8 cellular contexts compared by ENCODE assay signal in genomic region chr18:44678725-44679055, GRCh38. TPM values are rescaled to one million over a fixed set of nuclear protein-coding genes. Genes with fewer than 3 reads are reported as not detected.
DNase-seq lines count a peak whose midpoint lies in the region; ATAC-seq and TF ChIP-seq lines count a peak whose summit lies in the region.

No MANE protein-coding gene starts in this region.

- H3K9ac ChIP-seq in KMS-11 (peak overlapping the region; percentile 98), neural cell (ENCODE audit: low read length) (no peak overlapping the region)

- no peak overlapping the region for H2AFZ ChIP-seq in KMS-11 (ENCODE audit: low read depth)
- no peak overlapping the region for H2AFZ ChIP-seq in neural cell (ENCODE audit: low read depth, low read length)

- peaks cover 41% of the 10 kb centered on the region for H3K79me2 ChIP-seq in KMS-11 (ENCODE audit: insufficient read depth, low read depth)
- H3K79me2 ChIP-seq in neural cell (replicated peaks; ENCODE audit: insufficient read depth, low read length): peaks cover 31% of the 10 kb centered on the region

- H3K4me1 Mint-ChIP-seq in dendritic cell treated with granulocyte-macrophage colony-stimulating factor and Interleukin-4, amounts not matched to agents 40 ng/mL and 50 ng/mL, for 4 days (ENCODE audit: low read depth): no peaks in the 10 kb centered on the region

- no peaks in the 10 kb centered on the region for H3K9me3 ChIP-seq in neural cell (ENCODE audit: low read length)

- H3K4me3 Mint-ChIP-seq in dendritic cell treated with granulocyte-macrophage colony-stimulating factor and Interleukin-4, amounts not matched to agents 40 ng/mL and 50 ng/mL, for 4 days: no peak overlapping the region

- TF ChIP-seq POLR2A in erythroblast (IDR thresholded peaks at IDR 0.05; ENCODE audit: low read length): no peak

- no peak for DNase-seq in AG10803 (ENCODE audit: low read depth)
- no peak for DNase-seq in posterior cingulate gyrus
- DNase-seq in erythroblast (lab: John Stamatoyannopoulos, UW): no peak
- no peak for DNase-seq in NCI-H345 treated with DMSO at 0.1 percent for 48 hours (lab: John Stamatoyannopoulos, UW; ENCODE audit: unreplicated experiment)

- peaks cover 19% of the 10 kb centered on the region for H3K4me1 ChIP-seq in KMS-11 (ENCODE audit: low read depth, poor library complexity, severe bottlenecking)

- intact Hi-C loops in dendritic cell treated with granulocyte-macrophage colony-stimulating factor and Interleukin-4, amounts not matched to agents 40 ng/mL and 50 ng/mL, for 4 days (cut with micrococcal nuclease): loop anchor here (2.0 kb wide), 2 partner anchors 216 to 534 kb away; no protein-coding TSS in a partner anchor
- intact Hi-C loops in posterior cingulate gyrus (cut with DNase I): loop anchor here (5.0 kb wide), 1 partner anchor 534 kb away; no protein-coding TSS in a partner anchor

- H3K36me3 Mint-ChIP-seq in dendritic cell treated with granulocyte-macrophage colony-stimulating factor and Interleukin-4, amounts not matched to agents 40 ng/mL and 50 ng/mL, for 4 days (ENCODE audit: low read depth): no peaks in the 10 kb centered on the region

- H3K27ac ChIP-seq in KMS-11 (peak overlapping the region; percentile 92), neural cell (ENCODE audit: low read length) (peak overlapping the region; percentile 95)

- H4K20me1 ChIP-seq in KMS-11 (ENCODE audit: insufficient read depth) (no peaks in the 10 kb centered on the region), neural cell (ENCODE audit: insufficient read depth) (no peaks in the 10 kb centered on the region)

- ATAC-seq in HG02981 (IDR thresholded peaks at IDR 0.05; ENCODE audit: unreplicated experiment): no peak

- peak overlapping the region; percentile 52 for H3K27ac Mint-ChIP-seq in dendritic cell treated with granulocyte-macrophage colony-stimulating factor and Interleukin-4, amounts not matched to agents 40 ng/mL and 50 ng/mL, for 4 days

- H3K9me3 Mint-ChIP-seq in dendritic cell treated with granulocyte-macrophage colony-stimulating factor and Interleukin-4, amounts not matched to agents 40 ng/mL and 50 ng/mL, for 4 days: no peaks in the 10 kb centered on the region

- no peaks in the 10 kb centered on the region for H3K9me2 ChIP-seq in neural cell (ENCODE audit: insufficient read depth, low read length)

- H3K4me3 ChIP-seq in AG10803 (ENCODE audit: low read length) (peak overlapping the region; percentile 78), KMS-11 (IDR thresholded peaks at IDR 0.05; ENCODE audit: insufficient read depth, low read depth, low read length) (no peak overlapping the region), neural cell (ENCODE audit: low read length) (peak overlapping the region; percentile 93)

- H3F3A ChIP-seq in neural cell (ENCODE audit: insufficient read depth, low read length, poor library complexity, severe bottlenecking): peaks cover 4% of the 10 kb centered on the region

- no peak for TF ChIP-seq EP300 in neural cell (conservative IDR thresholded peaks at IDR 0.05; ENCODE audit: poor library complexity, severe bottlenecking)

- peaks cover 27% of the 10 kb centered on the region for H3K27me3 Mint-ChIP-seq in dendritic cell treated with granulocyte-macrophage colony-stimulating factor and Interleukin-4, amounts not matched to agents 40 ng/mL and 50 ng/mL, for 4 days

- H3K36me3 ChIP-seq in KMS-11 (ENCODE audit: insufficient read depth) (no peaks in the 10 kb centered on the region), neural cell (ENCODE audit: insufficient read depth, low read length) (no peaks in the 10 kb centered on the region)

- H3K4me2 ChIP-seq in KMS-11 (peak overlapping the region; percentile 59), neural cell (ENCODE audit: low read length) (no peak overlapping the region)

- TF ChIP-seq CTCF in AG10803 (conservative IDR thresholded peaks at IDR 0.05; ENCODE audit: low read length) (no peak), KMS-11 (conservative IDR thresholded peaks at IDR 0.05; ENCODE audit: low read depth, low read length) (no peak), neural cell (IDR thresholded peaks at IDR 0.05; ENCODE audit: poor library complexity, severe bottlenecking) (no peak)

- no peaks in the 10 kb centered on the region for H3K27me3 ChIP-seq in KMS-11 (ENCODE audit: insufficient read depth, low read depth)
- no peaks in the 10 kb centered on the region for H3K27me3 ChIP-seq in neural cell (ENCODE audit: insufficient read depth, low read depth, low read length)

- TF ChIP-seq RAD21 in neural cell (conservative IDR thresholded peaks at IDR 0.05): no peak

TF ChIP-seq in neural cell, 6 proteins besides CTCF, POLR2A, EP300 and RAD21:
- TF ChIP-seq MXI1 (conservative IDR thresholded peaks at IDR 0.05; ENCODE audit: poor library complexity, severe bottlenecking): no peak
- no peak for TF ChIP-seq SMC3 (conservative IDR thresholded peaks at IDR 0.05; ENCODE audit: poor library complexity)
- TF ChIP-seq POLR2AphosphoS5 (IDR thresholded peaks at IDR 0.05): no peak
- TF ChIP-seq EZH2 (IDR thresholded peaks at IDR 0.05; ENCODE audit: borderline replicate concordance, insufficient read depth, low read length, poor library complexity, severe bottlenecking): no peak
- TF ChIP-seq, protein P1, sequence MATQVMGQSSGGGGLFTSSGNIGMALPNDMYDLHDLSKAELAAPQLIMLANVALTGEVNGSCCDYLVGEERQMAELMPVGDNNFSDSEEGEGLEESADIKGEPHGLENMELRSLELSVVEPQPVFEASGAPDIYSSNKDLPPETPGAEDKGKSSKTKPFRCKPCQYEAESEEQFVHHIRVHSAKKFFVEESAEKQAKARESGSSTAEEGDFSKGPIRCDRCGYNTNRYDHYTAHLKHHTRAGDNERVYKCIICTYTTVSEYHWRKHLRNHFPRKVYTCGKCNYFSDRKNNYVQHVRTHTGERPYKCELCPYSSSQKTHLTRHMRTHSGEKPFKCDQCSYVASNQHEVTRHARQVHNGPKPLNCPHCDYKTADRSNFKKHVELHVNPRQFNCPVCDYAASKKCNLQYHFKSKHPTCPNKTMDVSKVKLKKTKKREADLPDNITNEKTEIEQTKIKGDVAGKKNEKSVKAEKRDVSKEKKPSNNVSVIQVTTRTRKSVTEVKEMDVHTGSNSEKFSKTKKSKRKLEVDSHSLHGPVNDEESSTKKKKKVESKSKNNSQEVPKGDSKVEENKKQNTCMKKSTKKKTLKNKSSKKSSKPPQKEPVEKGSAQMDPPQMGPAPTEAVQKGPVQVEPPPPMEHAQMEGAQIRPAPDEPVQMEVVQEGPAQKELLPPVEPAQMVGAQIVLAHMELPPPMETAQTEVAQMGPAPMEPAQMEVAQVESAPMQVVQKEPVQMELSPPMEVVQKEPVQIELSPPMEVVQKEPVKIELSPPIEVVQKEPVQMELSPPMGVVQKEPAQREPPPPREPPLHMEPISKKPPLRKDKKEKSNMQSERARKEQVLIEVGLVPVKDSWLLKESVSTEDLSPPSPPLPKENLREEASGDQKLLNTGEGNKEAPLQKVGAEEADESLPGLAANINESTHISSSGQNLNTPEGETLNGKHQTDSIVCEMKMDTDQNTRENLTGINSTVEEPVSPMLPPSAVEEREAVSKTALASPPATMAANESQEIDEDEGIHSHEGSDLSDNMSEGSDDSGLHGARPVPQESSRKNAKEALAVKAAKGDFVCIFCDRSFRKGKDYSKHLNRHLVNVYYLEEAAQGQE (IDR thresholded peaks at IDR 0.05; ENCODE audit: borderline replicate concordance): no peak
- TF ChIP-seq TAF1 (IDR thresholded peaks at IDR 0.05; ENCODE audit: low read depth): no peak

RNA-seq across cellular contexts. Expression of gene SETBP1, which starts 2.0 kb away (rescaled TPM):
- 13.7 and 19.5 TPM in 2 replicates for polyA plus RNA-seq in neural cell
- 102 and 140 TPM in 2 replicates for polyA minus RNA-seq in neural cell
